Comparison of ENCODE assay signal across 10 cellular contexts in genomic region chr20:25336561-25337422, GRCh38. TPM values are rescaled to one million over a fixed set of nuclear protein-coding genes. Genes with fewer than 3 reads are reported as not detected.
DNase-seq lines count a peak whose midpoint lies in the region; ATAC-seq, FAIRE-seq and TF ChIP-seq lines count a peak whose summit lies in the region.
"Had no signal": no experiment of that assay in that cellular context is flagged by ENCODE, and none has a peak within 500 bp of the region (broad histone marks: within the 10 kb centered on the region; RNA-seq: fewer than 3 reads in every experiment).

No MANE protein-coding gene starts in this region.

- peaks cover 2% of the 10 kb centered on the region for H3K9me3 Mint-ChIP-seq in stimulated activated memory B cell treated with anti-CD40 and anti-IgM and Interleukin-4, amounts not matched to agents 10 μg/mL and 1 μg/mL and 100 μg/mL, for 72 hours

- no peak for FAIRE-seq in D721Med (lab: Jason Lieb, UNC)

- H3K4me1 ChIP-seq in mucosa of descending colon (ENCODE audit: low read depth) = peaks cover 8% of the 10 kb centered on the region
- H3K4me1 ChIP-seq: adrenal gland had no signal

- TF ChIP-seq CTCF in D721Med (IDR thresholded peaks at IDR 0.05; ENCODE audit: insufficient read depth, missing control alignments) (peak; percentile 28), epithelial cell of esophagus (IDR thresholded peaks at IDR 0.05; ENCODE audit: insufficient read depth, low read depth, low read length, missing control alignments) (peak; percentile 76), mucosa of descending colon (IDR thresholded peaks at IDR 0.05) (no peak)

- no peaks in the 10 kb centered on the region for H3K36me3 Mint-ChIP-seq in T-helper 17 cell (ENCODE audit: low read depth)
- peaks cover 8% of the 10 kb centered on the region for H3K36me3 Mint-ChIP-seq in stimulated activated memory B cell treated with anti-CD40 and anti-IgM and Interleukin-4, amounts not matched to agents 10 μg/mL and 1 μg/mL and 100 μg/mL, for 72 hours

- DNase-seq in D721Med (ENCODE audit: insufficient read length, low spot score) (no peak), NCI-H2227 treated with DMSO at 0.1 percent for 48 hours (lab: John Stamatoyannopoulos, UW) (peak; percentile 11), epithelial cell of esophagus (ENCODE audit: low read depth) (peak; percentile 81), mucosa of descending colon (peak in 2 of 3 donors; percentile 17 to 43), T-helper 17 cell (no peak)
- DNase-seq in stimulated activated CD4-positive, alpha-beta T cell treated with anti-CD3 and anti-CD28 coated beads, Interleukin-2, amount 100 ng/mL, for 48 hours = no peak
- DNase-seq in stimulated activated CD4-positive, alpha-beta T cell treated with anti-CD3 and anti-CD28 coated beads, Interleukin-4, amount 100 ng/mL, for 4 hours = no peak

- no peaks in the 10 kb centered on the region for H3K27me3 Mint-ChIP-seq in T-helper 17 cell
- H3K27me3 Mint-ChIP-seq in stimulated activated memory B cell treated with anti-CD40 and anti-IgM and Interleukin-4, amounts not matched to agents 10 μg/mL and 1 μg/mL and 100 μg/mL, for 72 hours = no peaks in the 10 kb centered on the region

- peaks cover 9% of the 10 kb centered on the region for H3K4me1 Mint-ChIP-seq in T-helper 17 cell
- H3K4me1 Mint-ChIP-seq in stimulated activated memory B cell treated with anti-CD40 and anti-IgM and Interleukin-4, amounts not matched to agents 10 μg/mL and 1 μg/mL and 100 μg/mL, for 72 hours = peaks cover 10% of the 10 kb centered on the region

- no peak overlapping the region for H3K27ac Mint-ChIP-seq in T-helper 17 cell
- no peak overlapping the region for H3K27ac Mint-ChIP-seq in stimulated activated memory B cell treated with anti-CD40 and anti-IgM and Interleukin-4, amounts not matched to agents 10 μg/mL and 1 μg/mL and 100 μg/mL, for 72 hours

- ATAC-seq in mucosa of descending colon = peak; percentile 62
- ATAC-seq in T-helper 17 cell = no peak
- no peak for ATAC-seq in stimulated activated memory B cell treated with anti-CD40 and anti-IgM and Interleukin-4, amounts not matched to agents 10 μg/mL and 1 μg/mL and 100 μg/mL, for 72 hours

- intact Hi-C loops in mucosa of descending colon (cut with DNase I, micrococcal nuclease) = no loop called here

- H3K4me3 Mint-ChIP-seq in T-helper 17 cell = no peak overlapping the region
- no peak overlapping the region for H3K4me3 Mint-ChIP-seq in stimulated activated memory B cell treated with anti-CD40 and anti-IgM and Interleukin-4, amounts not matched to agents 10 μg/mL and 1 μg/mL and 100 μg/mL, for 72 hours

- H3K4me3 ChIP-seq in epithelial cell of esophagus (ENCODE audit: low read length) = no peak overlapping the region
- no peak overlapping the region for H3K4me3 ChIP-seq in mucosa of descending colon
- H3K4me3 ChIP-seq: adrenal gland, SJSA1 had no signal

- H3K9me3 ChIP-seq in mucosa of descending colon = no peaks in the 10 kb centered on the region
- no peaks in the 10 kb centered on the region for H3K9me3 ChIP-seq in T-helper 17 cell (ENCODE audit: control insufficient read depth, low read length, poor library complexity, severe bottlenecking)
- H3K9me3 ChIP-seq: adrenal gland, SJSA1 had no signal

- no peaks in the 10 kb centered on the region for H3K36me3 ChIP-seq in mucosa of descending colon (ENCODE audit: low read depth)
- H3K36me3 ChIP-seq: adrenal gland had no signal

RNA-seq across cellular contexts. Expression of gene ABHD12, which starts 53.8 kb away (rescaled TPM):
- total RNA-seq in mucosa of descending colon (10 to 100 TPM; 47.3 to 65.5 (median 59.5) TPM), T-helper 17 cell (10 to 100 TPM; 12.5 to 22.7 TPM)

Comparison
In these comparisons a context has a peak if more than half of its experiments do, and no peak if none do; other contexts are left out.
1. DNase-seq: peak in NCI-H2227 treated with DMSO at 0.1 percent for 48 hours (single experiment), epithelial cell of esophagus (single experiment) and mucosa of descending colon (2 of 3); none in D721Med (single experiment), T-helper 17 cell (0 of 3), stimulated activated CD4-positive, alpha-beta T cell treated with anti-CD3 and anti-CD28 coated beads, Interleukin-2, amount 100 ng/mL, for 48 hours (0 of 2) and stimulated activated CD4-positive, alpha-beta T cell treated with anti-CD3 and anti-CD28 coated beads, Interleukin-4, amount 100 ng/mL, for 4 hours (0 of 2).